In the genomic region with DNA sequence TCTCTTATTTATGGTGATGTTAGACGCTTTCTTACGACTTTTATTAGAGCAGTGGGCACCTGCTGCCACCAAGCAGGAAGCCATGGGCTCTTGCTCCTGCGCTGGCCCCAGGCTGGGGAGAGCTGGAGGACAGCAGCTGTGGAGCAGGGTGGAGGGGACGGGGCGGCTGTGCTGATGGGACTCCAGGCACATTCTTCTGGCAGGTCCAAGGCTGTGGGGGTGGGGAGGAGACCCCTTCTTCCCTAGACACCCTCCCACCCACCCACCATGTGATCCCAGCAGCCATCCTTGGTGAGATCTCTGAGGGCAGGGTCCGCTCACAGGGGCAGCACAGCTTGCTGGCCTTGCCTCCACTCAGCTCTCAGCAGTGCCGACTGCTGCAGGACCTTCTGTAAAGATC, we compare ENCODE assay signal across 9 cellular contexts.
"Had no signal": no experiment of that assay in that cellular context is flagged by ENCODE, and none has a peak within 500 bp of the region (broad histone marks: within the 10 kb centered on the region; RNA-seq: fewer than 3 reads in every experiment).

No MANE protein-coding gene starts in this region.

- H3K9ac ChIP-seq: GM23248 had no signal

- H3K36me3 ChIP-seq: HAP-1 had no signal

- H3K4me1 Mint-ChIP-seq: GM23338 had no signal

- H2AFZ ChIP-seq: GM23248, GM23338 had no signal

- H3K4me1 ChIP-seq: HAP-1 had no signal

- ATAC-seq: GM23338, HCT116 had no signal

- H3K4me2 ChIP-seq: GM23338 had no signal

- H3K9me3 ChIP-seq: HAP-1 had no signal

- H3K27ac Mint-ChIP-seq: GM23338, H9, HFFc6 had no signal

- DNase-seq: GM23248, GOT3, H7, H9, HCEC 1CT, HFFc6 had no signal

- H3K4me3 ChIP-seq: GM23248, GM23338, HAP-1 had no signal

- H3K4me3 Mint-ChIP-seq: GM23338, H9, HFFc6 had no signal

- H3K27ac ChIP-seq: GM23248 had no signal
